25 cellular contexts compared by ENCODE assay signal in genomic region chr2:128293870-128294455, GRCh38. TPM values are rescaled to one million over a fixed set of nuclear protein-coding genes. Genes with fewer than 3 reads are reported as not detected.
DNase-seq lines count a peak whose midpoint lies in the region; ATAC-seq and TF ChIP-seq lines count a peak whose summit lies in the region.
"Had no signal": no experiment of that assay in that cellular context is flagged by ENCODE, and none has a peak within 500 bp of the region (broad histone marks: within the 10 kb centered on the region; RNA-seq: fewer than 3 reads in every experiment).

No MANE protein-coding gene starts in this region.

- peak; percentile 34 for ATAC-seq in stimulated activated naive CD8-positive, alpha-beta T cell treated with anti-CD3 and anti-CD28 coated beads, Interleukin-15, amount 100 ng/mL, for 72 hours
- ATAC-seq in stimulated activated naive CD8-positive, alpha-beta T cell treated with anti-CD3 and anti-CD28 coated beads, Interleukin-15, Interleukin-2, amounts not matched to agents 100 U/mL and 50 U/mL, for 24 hours = no peak
- no peak for ATAC-seq in aorta (ENCODE audit: low FRiP score)
- no peak for ATAC-seq in HG03378 (IDR thresholded peaks at IDR 0.05; ENCODE audit: unreplicated experiment)
- ATAC-seq: activated T-helper 17 cell treated with anti-CD3 and anti-CD28 coated beads, Interleukin-2, amount 50 U/mL, for 72 hours had no signal

- TF ChIP-seq CTCF in osteocyte (IDR thresholded peaks at IDR 0.05) = no peak

- H3K4me1 Mint-ChIP-seq in stimulated activated naive CD8-positive, alpha-beta T cell treated with anti-CD3 and anti-CD28 coated beads, Interleukin-15, amount 100 ng/mL, for 72 hours = peaks cover 19% of the 10 kb centered on the region
- H3K4me1 Mint-ChIP-seq in osteocyte (ENCODE audit: unreplicated experiment) = peaks cover 36% of the 10 kb centered on the region
- H3K4me1 Mint-ChIP-seq: activated T-helper 17 cell treated with anti-CD3 and anti-CD28 coated beads, Interleukin-2, amount 50 U/mL, for 72 hours had no signal

- 81 to 95% methylated on average over 8 of the region's 8 CpGs for WGBS in esophagus, 2 donors
- 89 to 91% methylated on average over 8 of the region's 8 CpGs for WGBS in aorta, 2 donors

- DNase-seq in stimulated activated naive CD8-positive, alpha-beta T cell treated with anti-CD3 and anti-CD28 coated beads, Interleukin-15, amount 100 ng/mL, for 72 hours = no peak
- no peak for DNase-seq in stimulated activated naive CD8-positive, alpha-beta T cell treated with anti-CD3 and anti-CD28 coated beads, Interleukin-15, Interleukin-2, amounts not matched to agents 100 U/mL and 50 U/mL, for 24 hours
- no peak for DNase-seq in osteocyte (ENCODE audit: extremely low spot score, unreplicated experiment)
- DNase-seq in aorta = peak; percentile 25 to 55
- no peak for DNase-seq in NCI-H510A (lab: John Stamatoyannopoulos, UW)
- no peak for DNase-seq in RKO (ENCODE audit: low spot score)
- DNase-seq: activated CD4-positive, alpha-beta memory T cell treated with anti-CD3 and anti-CD28 coated beads for 36 hours; activated CD4-positive, CD25-positive, alpha-beta regulatory T cell treated with anti-CD3 and anti-CD28 coated beads, Interleukin-2, amount 50 U/mL, for 72 hours; activated CD8-positive, alpha-beta memory T cell treated with anti-CD3 and anti-CD28 coated beads, Interleukin-2, amount 50 U/mL, for 48 hours; BE2C; dermis blood vessel endothelial cell; DMS53; NCI-H1417 treated with DMSO at 0.1 percent for 48 hours; NCI-H345; NCI-H774; T-helper 2 cell; upper lobe of right lung had no signal

- H3K27me3 ChIP-seq in esophagus (ENCODE audit: control insufficient read depth in 1 of 2, insufficient read depth in 2 of 2, low read length in 2 of 2) (no peaks in the 10 kb centered on the region), aorta (ENCODE audit: control insufficient read depth in 1 of 2, insufficient read depth in 2 of 2, low read length in 1 of 2) (no peaks in the 10 kb centered on the region)
- H3K27me3 ChIP-seq: BE2C, cardiac muscle cell, upper lobe of right lung had no signal

- H3K27ac Mint-ChIP-seq in stimulated activated naive CD8-positive, alpha-beta T cell treated with anti-CD3 and anti-CD28 coated beads, Interleukin-15, amount 100 ng/mL, for 72 hours = peak overlapping the region; percentile 41 to 83
- H3K27ac Mint-ChIP-seq in osteocyte (ENCODE audit: unreplicated experiment) = peak overlapping the region; percentile 70
- H3K27ac Mint-ChIP-seq: activated CD4-positive, alpha-beta memory T cell treated with anti-CD3 and anti-CD28 coated beads for 36 hours; activated naive CD4-positive, alpha-beta T cell treated with anti-CD3 and anti-CD28 coated beads, Interleukin-2, amount 50 U/mL, for 24 hours; activated T-helper 17 cell treated with anti-CD3 and anti-CD28 coated beads, Interleukin-2, amount 50 U/mL, for 72 hours had no signal

- peaks cover 2% of the 10 kb centered on the region for H3K36me3 Mint-ChIP-seq in osteocyte (ENCODE audit: unreplicated experiment)

- H3K4me3 Mint-ChIP-seq in stimulated activated naive CD8-positive, alpha-beta T cell treated with anti-CD3 and anti-CD28 coated beads, Interleukin-15, amount 100 ng/mL, for 72 hours = no peak overlapping the region
- no peak overlapping the region for H3K4me3 Mint-ChIP-seq in osteocyte (ENCODE audit: unreplicated experiment)
- H3K4me3 Mint-ChIP-seq: activated CD4-positive, alpha-beta memory T cell treated with anti-CD3 and anti-CD28 coated beads for 36 hours; activated naive CD4-positive, alpha-beta T cell treated with anti-CD3 and anti-CD28 coated beads, Interleukin-2, amount 50 U/mL, for 24 hours; activated T-helper 17 cell treated with anti-CD3 and anti-CD28 coated beads, Interleukin-2, amount 50 U/mL, for 72 hours had no signal

- peaks cover 8 to 10% of the 10 kb centered on the region in 2 donors for H3K9me3 Mint-ChIP-seq in stimulated activated naive CD8-positive, alpha-beta T cell treated with anti-CD3 and anti-CD28 coated beads, Interleukin-15, amount 100 ng/mL, for 72 hours
- H3K9me3 Mint-ChIP-seq in osteocyte (ENCODE audit: unreplicated experiment) = no peaks in the 10 kb centered on the region
- H3K9me3 Mint-ChIP-seq: activated naive CD4-positive, alpha-beta T cell treated with anti-CD3 and anti-CD28 coated beads, Interleukin-2, amount 50 U/mL, for 24 hours had no signal

- intact Hi-C loops in aorta (cut with DNase I) = no loop called here

- H3K4me1 ChIP-seq in esophagus (ENCODE audit: control insufficient read depth in 2 of 2, insufficient read depth in 2 of 2, low read length in 1 of 2) (peaks cover 13 to 31% of the 10 kb centered on the region in 2 donors), aorta (ENCODE audit: control insufficient read depth in 1 of 2, insufficient read depth in 2 of 2, low read length in 2 of 2) (no peaks in the 10 kb centered on the region)
- H3K4me1 ChIP-seq: BE2C, HAP-1 had no signal

- peak overlapping the region; percentile 85 to 91 for H3K27ac ChIP-seq in esophagus (ENCODE audit: low read depth in 2 of 2, low read length in 1 of 2)
- no peak overlapping the region for H3K27ac ChIP-seq in aorta (ENCODE audit: low read depth in 1 of 2, low read length in 2 of 2)
- H3K27ac ChIP-seq: cardiac muscle cell, KMS-11, upper lobe of right lung had no signal

- H3K4me3 ChIP-seq in esophagus (ENCODE audit: low read depth in 1 of 2, low read length in 2 of 2) (no peak overlapping the region), aorta (ENCODE audit: low read length in 2 of 2) (no peak overlapping the region)
- H3K4me3 ChIP-seq: cardiac muscle cell, HAP-1, lung, upper lobe of right lung had no signal

- H3K36me3 ChIP-seq in esophagus (ENCODE audit: control insufficient read depth in 2 of 2, insufficient read depth in 2 of 2, low read length in 1 of 2) = peaks cover 0 to 6% of the 10 kb centered on the region in 2 donors
- H3K36me3 ChIP-seq in aorta (ENCODE audit: control insufficient read depth in 1 of 2, insufficient read depth in 2 of 2, low read length in 1 of 2) = no peaks in the 10 kb centered on the region
- H3K36me3 ChIP-seq: BE2C, cardiac muscle cell, HAP-1, upper lobe of right lung had no signal

- peaks cover 0 to 3% of the 10 kb centered on the region in 2 donors for H3K9me3 ChIP-seq in esophagus (ENCODE audit: control insufficient read depth in 2 of 2, insufficient read depth in 1 of 2, low read depth in 1 of 2, low read length in 1 of 2)
- no peaks in the 10 kb centered on the region for H3K9me3 ChIP-seq in aorta (ENCODE audit: control insufficient read depth, low read length)
- H3K9me3 ChIP-seq: BE2C, HAP-1, upper lobe of right lung had no signal

- no peaks in the 10 kb centered on the region for H3K27me3 Mint-ChIP-seq in stimulated activated naive CD8-positive, alpha-beta T cell treated with anti-CD3 and anti-CD28 coated beads, Interleukin-15, amount 100 ng/mL, for 72 hours
- no peaks in the 10 kb centered on the region for H3K27me3 Mint-ChIP-seq in osteocyte (ENCODE audit: unreplicated experiment)
- H3K27me3 Mint-ChIP-seq: activated CD4-positive, alpha-beta memory T cell treated with anti-CD3 and anti-CD28 coated beads for 36 hours; activated naive CD4-positive, alpha-beta T cell treated with anti-CD3 and anti-CD28 coated beads, Interleukin-2, amount 50 U/mL, for 24 hours; activated T-helper 17 cell treated with anti-CD3 and anti-CD28 coated beads, Interleukin-2, amount 50 U/mL, for 72 hours had no signal

RNA-seq across cellular contexts. Expression of gene HS6ST1, which starts 24.7 kb away (rescaled TPM):
- 10 to 100 TPM; 23.1 to 29.9 TPM for polyA plus RNA-seq in esophagus
- 42.6 and 43.0 TPM in 2 replicates for total RNA-seq in osteocyte
- 10 to 100 TPM; 14.7 to 17.4 TPM for total RNA-seq in aorta
- polyA plus RNA-seq in aorta = 1 to 10 TPM; 3.0 to 3.1 TPM

Comparison
In these comparisons a context has a peak if more than half of its experiments do, and no peak if none do; other contexts are left out.
1. DNase-seq: peak in aorta (2 of 2); none in stimulated activated naive CD8-positive, alpha-beta T cell treated with anti-CD3 and anti-CD28 coated beads, Interleukin-15, amount 100 ng/mL, for 72 hours (0 of 2), stimulated activated naive CD8-positive, alpha-beta T cell treated with anti-CD3 and anti-CD28 coated beads, Interleukin-15, Interleukin-2, amounts not matched to agents 100 U/mL and 50 U/mL, for 24 hours (single experiment), osteocyte (single experiment), NCI-H510A (single experiment) and RKO (single experiment).
2. H3K27ac ChIP-seq: peak in esophagus (2 of 2); none in aorta (0 of 2).